ENCODE assay signal across 8 cellular contexts in the genomic region with DNA sequence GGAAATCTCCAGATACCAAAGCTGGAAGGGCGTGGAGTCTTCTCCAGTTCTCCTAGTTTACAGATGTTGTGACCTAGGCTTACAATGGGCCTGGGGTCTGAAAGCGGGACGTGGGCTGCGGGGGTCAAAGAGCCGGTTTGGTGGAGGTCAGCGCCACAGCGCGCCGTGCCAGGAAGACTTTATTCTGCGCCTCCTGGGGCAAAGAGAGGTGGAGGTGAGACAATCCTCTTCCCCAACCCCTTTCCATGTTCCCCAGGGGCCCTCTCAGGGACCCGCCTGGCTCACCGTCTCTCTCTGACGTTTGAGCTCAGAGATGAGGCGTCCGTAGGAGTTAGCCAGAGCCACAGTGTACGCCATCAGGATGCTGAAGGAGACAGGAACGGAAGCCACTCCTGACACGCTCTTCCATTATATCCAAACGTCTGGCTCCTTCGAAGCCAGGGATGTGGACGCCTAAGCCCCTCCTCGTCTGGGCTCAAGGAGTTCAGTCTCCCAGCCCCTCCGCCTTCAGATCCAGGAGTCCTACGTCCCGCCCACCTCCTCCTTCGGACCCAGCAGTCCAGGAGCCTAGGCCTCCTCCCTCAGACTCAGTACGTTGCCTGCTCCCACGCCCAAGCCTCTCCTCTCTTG. TPM values are rescaled to one million over a fixed set of nuclear protein-coding genes. Genes with fewer than 3 reads are reported as not detected.
A peak's percentile ranks its signal among the peaks of the same experiment; 100 is the strongest.
DNase-seq lines count a peak whose midpoint lies in the region; ATAC-seq and TF ChIP-seq lines count a peak whose summit lies in the region.

No MANE protein-coding gene starts in this region.

- H3K27me3 Mint-ChIP-seq in activated naive CD8-positive, alpha-beta T cell treated with anti-CD3 and anti-CD28 coated beads, Interleukin-2, amount 50 U/mL, for 24 hours: peaks cover 11% of the 10 kb centered on the region

- H3K4me3 ChIP-seq in HL-60 (replicated peaks; ENCODE audit: insufficient read depth, low read length) (peak overlapping the region; percentile 52), kidney epithelial cell (ENCODE audit: low read depth, low read length) (peak overlapping the region; percentile 61), thoracic aorta (peak overlapping the region; percentile 80)

- peaks cover 2% of the 10 kb centered on the region for H3K27me3 ChIP-seq in HL-60 (ENCODE audit: insufficient read depth, poor library complexity, severe bottlenecking)
- peaks cover 5% of the 10 kb centered on the region for H3K27me3 ChIP-seq in kidney epithelial cell (ENCODE audit: control insufficient read depth, insufficient read depth, low read length)
- H3K27me3 ChIP-seq in thoracic aorta (replicated peaks; ENCODE audit: insufficient read depth): peaks cover 4% of the 10 kb centered on the region

- peaks cover 16 to 29% of the 10 kb centered on the region in 2 donors for H3K4me1 ChIP-seq in thoracic aorta (ENCODE audit: control insufficient read depth in 1 of 2, low read depth in 2 of 2)

- DNase-seq in NCI-H2171 treated with DMSO at 0.1 percent for 48 hours (lab: John Stamatoyannopoulos, UW) (peak; percentile 63), NCI-H2171 (lab: John Stamatoyannopoulos, UW) (no peak), HL-60 (ENCODE audit: low read depth in 1 of 2, low spot score in 1 of 2) (no peak), kidney epithelial cell (ENCODE audit: low read depth) (no peak), thoracic aorta (ENCODE audit: low spot score) (no peak), MV-4-11 (lab: John Stamatoyannopoulos, UW) (no peak), NCI-H2107 treated with DMSO at 0.1 percent for 48 hours (lab: John Stamatoyannopoulos, UW; ENCODE audit: unreplicated experiment) (no peak)
- peak; percentile 22 for DNase-seq in activated naive CD8-positive, alpha-beta T cell treated with anti-CD3 and anti-CD28 coated beads, Interleukin-2, amount 50 U/mL, for 24 hours

- peak overlapping the region; percentile 87 for H3K4me3 Mint-ChIP-seq in activated naive CD8-positive, alpha-beta T cell treated with anti-CD3 and anti-CD28 coated beads, Interleukin-2, amount 50 U/mL, for 24 hours

- H3K27ac ChIP-seq in HL-60 (replicated peaks): peak overlapping the region; percentile 90
- peak overlapping the region; percentile 77 to 82 for H3K27ac ChIP-seq in thoracic aorta

- H3K9me3 ChIP-seq in thoracic aorta: no peaks in the 10 kb centered on the region

- no peak for ATAC-seq in activated naive CD8-positive, alpha-beta T cell treated with anti-CD3 and anti-CD28 coated beads, Interleukin-2, amount 50 U/mL, for 24 hours
- ATAC-seq in thoracic aorta (ENCODE audit: insufficient number of reproducible peaks, low FRiP score, low read depth): no peak

- H3K4me1 Mint-ChIP-seq in activated naive CD8-positive, alpha-beta T cell treated with anti-CD3 and anti-CD28 coated beads, Interleukin-2, amount 50 U/mL, for 24 hours: peaks cover 51% of the 10 kb centered on the region

- H3K36me3 ChIP-seq in kidney epithelial cell (ENCODE audit: control insufficient read depth, insufficient read depth, low read length) (no peaks in the 10 kb centered on the region), thoracic aorta (peaks cover 20% of the 10 kb centered on the region)

- no peaks in the 10 kb centered on the region for H3K9me3 Mint-ChIP-seq in activated naive CD8-positive, alpha-beta T cell treated with anti-CD3 and anti-CD28 coated beads, Interleukin-2, amount 50 U/mL, for 24 hours

- TF ChIP-seq CTCF in HL-60 (IDR thresholded peaks at IDR 0.05; ENCODE audit: insufficient read depth, low read length) (no peak), kidney epithelial cell (IDR thresholded peaks at IDR 0.05; ENCODE audit: insufficient read depth, low read length, poor library complexity, severe bottlenecking) (no peak), thoracic aorta (IDR thresholded peaks at IDR 0.05) (no peak)

- H3K36me3 Mint-ChIP-seq in activated naive CD8-positive, alpha-beta T cell treated with anti-CD3 and anti-CD28 coated beads, Interleukin-2, amount 50 U/mL, for 24 hours (ENCODE audit: low read depth): peaks cover 10% of the 10 kb centered on the region

- peak overlapping the region; percentile 90 for H3K27ac Mint-ChIP-seq in activated naive CD8-positive, alpha-beta T cell treated with anti-CD3 and anti-CD28 coated beads, Interleukin-2, amount 50 U/mL, for 24 hours

RNA-seq across cellular contexts. Expression of a gene that starts 0.8 kb away (rescaled TPM):
- total RNA-seq in kidney epithelial cell (7.5 and 11.9 TPM in 2 replicates), thoracic aorta (1 to 10 TPM; 7.6 to 8.0 TPM)

RNA-seq across cellular contexts. Expression of a gene that starts 12.7 kb away (rescaled TPM):
- total RNA-seq in kidney epithelial cell (22.0 and 33.9 TPM in 2 replicates), thoracic aorta (1 to 10 TPM in 1 of 2 donors, under 1 TPM in 1; 0.41 to 7.8 TPM)

RNA-seq across cellular contexts. Expression of a gene that starts 22.7 kb away (rescaled TPM):
- total RNA-seq in kidney epithelial cell (17.2 and 20.7 TPM in 2 replicates), thoracic aorta (10 to 100 TPM; 20.8 to 28.1 TPM)

RNA-seq across cellular contexts. Expression of a gene that starts 29.1 kb away (rescaled TPM):
- total RNA-seq in kidney epithelial cell (107 and 111 TPM in 2 replicates), thoracic aorta (10 to 100 TPM; 46.0 to 61.1 TPM)

RNA-seq across cellular contexts. Expression of a gene that starts 30.8 kb away (rescaled TPM):
- total RNA-seq in kidney epithelial cell (108 and 146 TPM in 2 replicates), thoracic aorta (10 to 100 TPM; 38.5 to 60.7 TPM)

Comparison
In these comparisons a context has a peak if more than half of its experiments do, and no peak if none do; other contexts are left out.
1. DNase-seq: peak in NCI-H2171 treated with DMSO at 0.1 percent for 48 hours (single experiment) and activated naive CD8-positive, alpha-beta T cell treated with anti-CD3 and anti-CD28 coated beads, Interleukin-2, amount 50 U/mL, for 24 hours (single experiment); none in NCI-H2171 (single experiment), HL-60 (0 of 2), kidney epithelial cell (single experiment), thoracic aorta (single experiment), MV-4-11 (single experiment) and NCI-H2107 treated with DMSO at 0.1 percent for 48 hours (single experiment).
2. Peak in every context shown above with its lines, with median percentiles within 50 percentile points of each other: H3K4me3 ChIP-seq.